Comparison of ENCODE assay signal across 26 cellular contexts in the genomic region with DNA sequence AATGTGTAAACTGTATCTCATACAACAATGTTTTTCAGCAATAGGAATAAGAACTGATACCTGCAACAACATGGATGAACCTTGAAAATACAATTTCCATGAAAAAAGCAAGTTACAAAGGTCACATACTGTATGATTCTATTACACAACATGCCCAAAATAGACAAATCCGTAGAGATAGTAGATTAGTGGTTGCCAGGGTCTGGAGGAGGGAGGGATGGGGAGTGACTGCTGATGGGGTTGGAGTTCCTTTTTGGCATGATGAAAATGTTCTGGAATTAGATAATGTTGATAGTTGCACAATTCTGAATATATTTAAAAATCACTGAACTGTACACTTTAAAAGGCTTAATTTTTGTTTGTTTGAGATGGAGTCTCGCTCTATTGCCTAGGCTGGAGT. TPM values are rescaled to one million over a fixed set of nuclear protein-coding genes. Genes with fewer than 3 reads are reported as not detected.
A peak's percentile ranks its signal among the peaks of the same experiment; 100 is the strongest.
DNase-seq lines count a peak whose midpoint lies in the region; ATAC-seq and TF ChIP-seq lines count a peak whose summit lies in the region.
"Had no signal": no experiment of that assay in that cellular context is flagged by ENCODE, and none has a peak within 500 bp of the region (broad histone marks: within the 10 kb centered on the region; RNA-seq: fewer than 3 reads in every experiment).

No MANE protein-coding gene starts in this region.

- H3K27me3 ChIP-seq in right atrium auricular region: no peaks in the 10 kb centered on the region
- H3K27me3 ChIP-seq: BLaER1 had no signal

- H3K4me1 ChIP-seq in right atrium auricular region: peaks cover 0 to 6% of the 10 kb centered on the region in 2 donors
- H3K4me1 ChIP-seq: A549, BLaER1, Caco-2, psoas muscle had no signal

- peaks cover 77% of the 10 kb centered on the region for H3K36me3 ChIP-seq in right atrium auricular region

- ATAC-seq in Right ventricle myocardium superior (ENCODE audit: poor library complexity) (peak; percentile 85), left lobe of liver (peak; percentile 91)
- ATAC-seq: A549; activated CD4-positive, CD25-positive, alpha-beta regulatory T cell treated with anti-CD3 and anti-CD28 coated beads, Interleukin-2, amount 50 U/mL, for 24 hours; activated T-helper 17 cell treated with anti-CD3 and anti-CD28 coated beads, Interleukin-2, amount 50 U/mL, for 72 hours; HCT116; K562; psoas muscle; stimulated activated naive CD8-positive, alpha-beta T cell treated with anti-CD3 and anti-CD28 coated beads, Interleukin-15, amount 100 ng/mL, for 72 hours; T-cell had no signal

- no peak overlapping the region for H3K27ac ChIP-seq in right atrium auricular region
- H3K27ac ChIP-seq: A549, BLaER1, psoas muscle, skin epidermis had no signal

- DNase-seq in Right ventricle myocardium superior (no peak), right atrium auricular region (ENCODE audit: low spot score) (no peak), fibroblast of gingiva (ENCODE audit: low read depth) (peak; percentile 56), left lobe of liver (ENCODE audit: low spot score) (no peak), EL (no peak), pons (ENCODE audit: low spot score) (no peak), DMS153 (lab: John Stamatoyannopoulos, UW) (no peak), iPS-NIHi7 (ENCODE audit: extremely low spot score) (no peak)
- DNase-seq: activated CD4-positive, alpha-beta memory T cell treated with anti-CD3 and anti-CD28 coated beads for 36 hours; Caco-2; DMS79 treated with DMSO at 0.1 percent for 48 hours; kidney glomerular epithelial cell; mesendoderm; NCI-H1105; NCI-H1930; NCI-H526; psoas muscle; stimulated activated naive CD8-positive, alpha-beta T cell treated with anti-CD3 and anti-CD28 coated beads, Interleukin-15, amount 100 ng/mL, for 72 hours; T-cell had no signal

- no peak overlapping the region for H3K4me3 ChIP-seq in right atrium auricular region
- H3K4me3 ChIP-seq: A549, BLaER1, K562, psoas muscle, skin epidermis had no signal

- no peaks in the 10 kb centered on the region for H3K9me3 ChIP-seq in right atrium auricular region
- H3K9me3 ChIP-seq: A549, BLaER1, Caco-2, psoas muscle had no signal

- TF ChIP-seq CTCF in right atrium auricular region (IDR thresholded peaks at IDR 0.05): no peak

- intact Hi-C loops in Right ventricle myocardium superior (cut with DNase I): no loop called here

RNA-seq across cellular contexts. Expression of a gene that starts 33.8 kb away (rescaled TPM):
- total RNA-seq in Right ventricle myocardium superior: 62.0 TPM
- total RNA-seq in right atrium auricular region: 10 to 100 TPM; 37.5 to 48.7 TPM
- total RNA-seq in left lobe of liver: 65.8 TPM
